ENCODE assay signal across 8 cellular contexts in the genomic region with DNA sequence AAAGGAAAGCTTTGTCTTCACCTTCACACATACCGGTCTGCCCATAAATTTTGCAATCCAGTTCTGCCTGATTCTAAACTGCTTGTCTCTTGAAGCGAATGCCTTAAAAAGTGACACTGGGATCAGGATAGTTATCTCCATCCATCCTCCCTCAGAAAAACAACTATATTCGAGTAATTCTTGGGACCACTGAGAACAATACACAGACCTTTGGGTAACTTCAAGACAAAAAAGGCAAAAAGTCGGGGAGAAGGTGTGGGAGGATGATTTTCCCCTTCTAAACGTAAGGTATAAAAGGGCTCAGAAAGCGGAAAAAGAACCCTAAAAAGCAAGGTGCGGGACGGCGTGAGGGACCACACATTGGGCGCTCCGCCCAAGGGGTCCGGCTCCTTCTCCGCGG. TPM values are rescaled to one million over a fixed set of nuclear protein-coding genes. Genes with fewer than 3 reads are reported as not detected.
DNase-seq lines count a peak whose midpoint lies in the region; ATAC-seq, FAIRE-seq and TF ChIP-seq lines count a peak whose summit lies in the region.
"Not testable (repeated sequence)": the region's sequence is repeated elsewhere in the genome, so short reads cannot be mapped to it uniquely, and the experiment has no call there.

No MANE protein-coding gene starts in this region.

- H3K18ac ChIP-seq in mesendoderm (ENCODE audit: low read length): not testable (repeated sequence)

- TF ChIP-seq CTCF in bronchial epithelial cell (IDR thresholded peaks at IDR 0.05; ENCODE audit: insufficient read depth, low read length, severe bottlenecking); glutamatergic neuron (IDR thresholded peaks at IDR 0.05; ENCODE audit: partially characterized antibody, unreplicated experiment); gastrocnemius medialis (IDR thresholded peaks at IDR 0.05 in 4 of 5, conservative IDR thresholded peaks at IDR 0.05 in 1 of 5): not testable (repeated sequence)

- not testable (repeated sequence) for H3K27me3 ChIP-seq in ACC112 (ENCODE audit: insufficient read depth, low read length); bronchial epithelial cell (ENCODE audit: control insufficient read depth, insufficient read depth, low read length); mesendoderm (ENCODE audit: insufficient read depth, low read length, poor library complexity); gastrocnemius medialis

- CTCF ChIA-PET in activated CD8-positive, alpha-beta T cell treated with anti-CD3 and anti-CD28 coated beads, Interleukin-2, amount 10 ng/mL, durations not matched to agents 7 days and 5 days (lab: Charles Lee): not testable (repeated sequence)

- peaks cover 18% of the 10 kb centered on the region for H3K27me3 Mint-ChIP-seq in activated CD8-positive, alpha-beta T cell treated with anti-CD3 and anti-CD28 coated beads, Interleukin-2, amount 10 ng/mL, durations not matched to agents 7 days and 5 days (ENCODE audit: low read depth)
- H3K27me3 Mint-ChIP-seq in glutamatergic neuron (ENCODE audit: unreplicated experiment): not testable (repeated sequence)

- POLR2A ChIA-PET in activated CD8-positive, alpha-beta T cell treated with anti-CD3 and anti-CD28 coated beads, Interleukin-2, amount 10 ng/mL, durations not matched to agents 7 days and 5 days (lab: Charles Lee): not testable (repeated sequence)

- TF ChIP-seq POLR2A in gastrocnemius medialis (IDR thresholded peaks at IDR 0.05): not testable (repeated sequence)

- H3K9me3 Mint-ChIP-seq in activated CD8-positive, alpha-beta T cell treated with anti-CD3 and anti-CD28 coated beads, Interleukin-2, amount 10 ng/mL, durations not matched to agents 7 days and 5 days (ENCODE audit: insufficient read depth); glutamatergic neuron (ENCODE audit: unreplicated experiment): not testable (repeated sequence)

- peak; percentile 7 for FAIRE-seq in bronchial epithelial cell (lab: Jason Lieb, UNC)

- not testable (repeated sequence) for H3K79me1 ChIP-seq in mesendoderm (ENCODE audit: low read length)

- H3K9me3 ChIP-seq in gastrocnemius medialis: not testable (repeated sequence)

- H3K4me1 Mint-ChIP-seq in activated CD8-positive, alpha-beta T cell treated with anti-CD3 and anti-CD28 coated beads, Interleukin-2, amount 10 ng/mL, durations not matched to agents 7 days and 5 days (ENCODE audit: low read depth): peaks cover 16% of the 10 kb centered on the region
- H3K4me1 Mint-ChIP-seq in glutamatergic neuron (ENCODE audit: low read depth, unreplicated experiment): not testable (repeated sequence)

- not testable (repeated sequence) for H3K27ac ChIP-seq in ACC112 (ENCODE audit: low read depth, low read length); mesendoderm (ENCODE audit: low read depth, low read length); gastrocnemius medialis

- peak overlapping the region; percentile 32 for H3K9ac ChIP-seq in mesendoderm (ENCODE audit: low read length)

- DNase-seq in activated CD8-positive, alpha-beta T cell treated with anti-CD3 and anti-CD28 coated beads, Interleukin-2, amount 10 ng/mL, durations not matched to agents 7 days and 5 days; bronchial epithelial cell (ENCODE audit: low read depth); glutamatergic neuron; mesendoderm; gastrocnemius medialis: not testable (repeated sequence)

- ATAC-seq in GM21381 (IDR thresholded peaks at IDR 0.05; ENCODE audit: unreplicated experiment): peak; percentile 1
- ATAC-seq in HG03378 (IDR thresholded peaks at IDR 0.05; ENCODE audit: unreplicated experiment): peak; percentile 2
- peak; percentile 7 for ATAC-seq in activated CD8-positive, alpha-beta T cell treated with anti-CD3 and anti-CD28 coated beads, Interleukin-2, amount 10 ng/mL, durations not matched to agents 7 days and 5 days
- not testable (repeated sequence) for ATAC-seq in gastrocnemius medialis

- H3K4me3 ChIP-seq in ACC112 (ENCODE audit: low read depth, low read length) (peak overlapping the region; percentile 63), gastrocnemius medialis (peak overlapping the region; percentile 23 to 50 (median 35))
- H3K4me3 ChIP-seq in bronchial epithelial cell (ENCODE audit: low read depth, low read length); mesendoderm (ENCODE audit: low read length): not testable (repeated sequence)

- intact Hi-C loops in gastrocnemius medialis (cut with DNase I; ENCODE audit: low total_unique reads): not testable (repeated sequence)

- H3K4ac ChIP-seq in mesendoderm (ENCODE audit: low read depth, low read length): not testable (repeated sequence)

- H2BK120ac ChIP-seq in mesendoderm (ENCODE audit: low read depth, low read length): not testable (repeated sequence)

- in situ Hi-C loops in gastrocnemius medialis (cut with MboI; ENCODE audit: low sequenced_read_pairs in 4 of 4): loop anchor here in 1 of 4 donors (10.0 kb wide), 1 partner anchor 212 kb away; the partner anchor contains the start of gene WASL

- H3K4me1 ChIP-seq in ACC112 (ENCODE audit: control insufficient read depth, insufficient read depth, low read length, unreplicated experiment); mesendoderm (ENCODE audit: control insufficient read depth, low read depth, low read length); gastrocnemius medialis: not testable (repeated sequence)

- not testable (repeated sequence) for H2AK5ac ChIP-seq in mesendoderm (ENCODE audit: low read length)

- not testable (repeated sequence) for H3K27ac Mint-ChIP-seq in activated CD8-positive, alpha-beta T cell treated with anti-CD3 and anti-CD28 coated beads, Interleukin-2, amount 10 ng/mL, durations not matched to agents 7 days and 5 days; glutamatergic neuron (ENCODE audit: unreplicated experiment)

- not testable (repeated sequence) for H3K23ac ChIP-seq in mesendoderm (ENCODE audit: low read length)

- peak overlapping the region; percentile 50 for H2AFZ ChIP-seq in ACC112 (ENCODE audit: low read length, unreplicated experiment)

- H3K4me3 Mint-ChIP-seq in activated CD8-positive, alpha-beta T cell treated with anti-CD3 and anti-CD28 coated beads, Interleukin-2, amount 10 ng/mL, durations not matched to agents 7 days and 5 days: peak overlapping the region; percentile 50
- peak overlapping the region; percentile 92 for H3K4me3 Mint-ChIP-seq in glutamatergic neuron (ENCODE audit: unreplicated experiment)

- not testable (repeated sequence) for H2BK5ac ChIP-seq in mesendoderm (ENCODE audit: low read length)

- not testable (repeated sequence) for H3K79me2 ChIP-seq in ACC112 (ENCODE audit: control insufficient read depth, insufficient read depth, low read length, unreplicated experiment); mesendoderm (ENCODE audit: control insufficient read depth, insufficient read depth, low read length)

- not testable (repeated sequence) for H3K36me3 ChIP-seq in ACC112 (ENCODE audit: insufficient read depth, low read length); bronchial epithelial cell (ENCODE audit: control insufficient read depth, insufficient read depth, low read length); mesendoderm (ENCODE audit: control insufficient read depth, insufficient read depth, low read length); gastrocnemius medialis

- not testable (repeated sequence) for H3K4me2 ChIP-seq in mesendoderm (ENCODE audit: low read length)

- H2BK15ac ChIP-seq in mesendoderm (replicated peaks; ENCODE audit: low read depth): not testable (repeated sequence)

- H3K56ac ChIP-seq in mesendoderm (ENCODE audit: low read length): peak overlapping the region; percentile 15

- not testable (repeated sequence) for H4K5ac ChIP-seq in mesendoderm (ENCODE audit: low read length)

- not testable (repeated sequence) for H3K36me3 Mint-ChIP-seq in activated CD8-positive, alpha-beta T cell treated with anti-CD3 and anti-CD28 coated beads, Interleukin-2, amount 10 ng/mL, durations not matched to agents 7 days and 5 days (ENCODE audit: low read depth); glutamatergic neuron (ENCODE audit: unreplicated experiment)

- not testable (repeated sequence) for H4K8ac ChIP-seq in mesendoderm (ENCODE audit: low read depth, low read length)

- no CpG with 5 or more reads among the region's 14 CpGs for WGBS in mesendoderm (ENCODE audit: extremely low coverage, insufficient coverage, low lambda C conversion rate)

RNA-seq across cellular contexts. Expression of gene IQUB, which starts 2.1 kb away (rescaled TPM):
- not detected for total RNA-seq in activated CD8-positive, alpha-beta T cell treated with anti-CD3 and anti-CD28 coated beads, Interleukin-2, amount 10 ng/mL, durations not matched to agents 7 days and 5 days
- total RNA-seq in bronchial epithelial cell (0.13 TPM in 1 of 2 replicates, not detected in the other), glutamatergic neuron (ENCODE audit: unreplicated experiment) (0.98 TPM), gastrocnemius medialis (under 1 TPM in 3 of 4 donors, not detected in 1; 0.15 to 0.42 (median 0.26) TPM)
- polyA plus RNA-seq in mesendoderm (2013, experiment 1 of 2): 0.17 TPM
- polyA plus RNA-seq in mesendoderm (2013, experiment 2 of 2): 0.14 TPM

RNA-seq across cellular contexts. Expression of gene NDUFA5, which starts 25.3 kb away (rescaled TPM):
- 10 to 100 TPM; 50.2 to 50.9 TPM for total RNA-seq in activated CD8-positive, alpha-beta T cell treated with anti-CD3 and anti-CD28 coated beads, Interleukin-2, amount 10 ng/mL, durations not matched to agents 7 days and 5 days
- total RNA-seq in bronchial epithelial cell: 27.9 and 42.0 TPM in 2 replicates
- 84.4 TPM for total RNA-seq in glutamatergic neuron (ENCODE audit: unreplicated experiment)
- 61.7 TPM for polyA plus RNA-seq in mesendoderm (2013, experiment 1 of 2)
- 60.7 TPM for polyA plus RNA-seq in mesendoderm (2013, experiment 2 of 2)
- total RNA-seq in gastrocnemius medialis: 100 to 1,000 TPM in 3 of 4 donors, 10 to 100 TPM in 1; 82.8 to 148 (median 137) TPM
